8 cellular contexts compared by ENCODE assay signal in the genomic region with DNA sequence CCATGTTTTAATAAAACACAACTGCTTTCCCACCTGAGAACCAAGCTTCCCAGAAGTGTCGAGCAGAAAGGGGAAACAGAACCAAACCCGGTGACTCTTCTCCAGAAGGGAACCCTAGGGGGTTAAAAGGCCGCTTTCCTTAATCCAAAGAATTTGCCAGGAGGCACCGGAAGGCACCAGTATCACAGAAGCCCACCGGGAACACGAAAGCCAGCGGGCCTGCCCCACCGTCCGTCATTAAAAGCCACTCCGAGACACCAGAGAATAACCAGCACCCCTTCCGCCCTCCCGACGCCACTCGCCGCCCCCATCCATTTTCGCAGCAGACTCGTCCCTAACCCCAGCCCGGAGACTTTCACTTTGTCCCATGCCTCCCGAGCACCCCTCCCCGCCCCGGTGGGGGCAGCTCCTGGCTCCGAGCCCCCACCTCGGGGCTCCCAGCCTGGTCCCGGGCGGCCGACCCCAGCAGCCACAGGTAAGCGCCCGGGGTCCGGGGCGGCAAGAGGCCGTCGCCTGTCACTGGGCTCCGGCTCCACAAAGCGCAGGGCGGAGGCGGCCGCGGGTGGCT.
DNase-seq lines count a peak whose midpoint lies in the region; ATAC-seq and TF ChIP-seq lines count a peak whose summit lies in the region.

No MANE protein-coding gene starts in this region.

- H3K27me3 ChIP-seq in subcutaneous abdominal adipose tissue (ENCODE audit: control insufficient read depth in 5 of 5, insufficient read depth in 4 of 5, low read length in 5 of 5): no peaks in the 10 kb centered on the region

- DNase-seq in activated CD4-positive, alpha-beta T cell treated with anti-CD3 and anti-CD28 coated beads for 36 hours: peak; percentile 63
- no peak for DNase-seq in activated CD4-positive, alpha-beta T cell treated with anti-CD3 and anti-CD28 coated beads for 1 hour
- DNase-seq in T-helper 22 cell (ENCODE audit: low read depth): peak; percentile 29
- peak; percentile 35 for DNase-seq in cerebellum (ENCODE audit: low spot score)
- peak; percentile 37 for DNase-seq in medulla oblongata (ENCODE audit: extremely low spot score)
- no peak for DNase-seq in nephron progenitor cell

- intact Hi-C loops in activated CD4-positive, alpha-beta T cell treated with anti-CD3 and anti-CD28 coated beads for 36 hours (cut with DNase I, micrococcal nuclease): loop anchor here (2.0 to 5.0 kb wide), 6 partner anchors 36 to 456 kb away; a partner anchor contains a TSS

- no peak overlapping the region for H3K4me3 Mint-ChIP-seq in activated CD4-positive, alpha-beta T cell treated with anti-CD3 and anti-CD28 coated beads for 36 hours
- no peak overlapping the region for H3K4me3 Mint-ChIP-seq in nephron progenitor cell

- H3K9ac ChIP-seq in subcutaneous abdominal adipose tissue (ENCODE audit: low read length in 5 of 5): peak overlapping the region; percentile 81 to 99 (median 97)

- peaks cover 15 to 74% (median 61%) of the 10 kb centered on the region in 5 donors for H3K4me1 ChIP-seq in subcutaneous abdominal adipose tissue (ENCODE audit: control insufficient read depth in 5 of 5, insufficient read depth in 5 of 5, low read length in 5 of 5)

- CTCF ChIA-PET in activated CD4-positive, alpha-beta T cell treated with anti-CD3 and anti-CD28 coated beads for 36 hours (lab: Charles Lee): interaction anchor here (0.6 to 1.0 kb wide), 3 partner anchors 14 to 102 kb away, joined by 3 to 4 read pairs (median 3); no protein-coding TSS in a partner anchor

- H3K36me3 ChIP-seq in subcutaneous abdominal adipose tissue (ENCODE audit: control insufficient read depth in 5 of 5, insufficient read depth in 5 of 5, low read length in 5 of 5): peaks cover under 1 to 12% (median 4%) of the 10 kb centered on the region in 5 donors

- POLR2A ChIA-PET in activated CD4-positive, alpha-beta T cell treated with anti-CD3 and anti-CD28 coated beads for 36 hours (lab: Charles Lee): no interaction called here

- peak overlapping the region; percentile 99 for H3K27ac ChIP-seq in subcutaneous abdominal adipose tissue (ENCODE audit: low read depth, low read length)

- no peak for TF ChIP-seq CTCF in nephron progenitor cell (IDR thresholded peaks at IDR 0.05)

- peaks cover 3% of the 10 kb centered on the region for H3K9me3 Mint-ChIP-seq in activated CD4-positive, alpha-beta T cell treated with anti-CD3 and anti-CD28 coated beads for 36 hours (ENCODE audit: low read depth)
- H3K9me3 Mint-ChIP-seq in nephron progenitor cell: no peaks in the 10 kb centered on the region

- ATAC-seq in activated CD4-positive, alpha-beta T cell treated with anti-CD3 and anti-CD28 coated beads for 36 hours: peak; percentile 3
- no peak for ATAC-seq in GM19351 (IDR thresholded peaks at IDR 0.05; ENCODE audit: unreplicated experiment)

- peaks cover 39% of the 10 kb centered on the region for H3K4me1 Mint-ChIP-seq in activated CD4-positive, alpha-beta T cell treated with anti-CD3 and anti-CD28 coated beads for 36 hours
- peaks cover 39% of the 10 kb centered on the region for H3K4me1 Mint-ChIP-seq in nephron progenitor cell

- H3K4me3 ChIP-seq in subcutaneous abdominal adipose tissue (ENCODE audit: low read depth in 1 of 5, low read length in 5 of 5): peak overlapping the region; percentile 89 to 97 (median 93)

- no peaks in the 10 kb centered on the region for H3K9me3 ChIP-seq in subcutaneous abdominal adipose tissue (ENCODE audit: control insufficient read depth in 5 of 5, low read length in 5 of 5)

- H3K27me3 Mint-ChIP-seq in activated CD4-positive, alpha-beta T cell treated with anti-CD3 and anti-CD28 coated beads for 36 hours: no peaks in the 10 kb centered on the region
- H3K27me3 Mint-ChIP-seq in nephron progenitor cell (ENCODE audit: low read depth, poor library complexity): no peaks in the 10 kb centered on the region

- no peak overlapping the region for H3K27ac Mint-ChIP-seq in activated CD4-positive, alpha-beta T cell treated with anti-CD3 and anti-CD28 coated beads for 36 hours
- H3K27ac Mint-ChIP-seq in nephron progenitor cell: no peak overlapping the region

- H3K36me3 Mint-ChIP-seq in activated CD4-positive, alpha-beta T cell treated with anti-CD3 and anti-CD28 coated beads for 36 hours (ENCODE audit: low read depth): peaks cover 15% of the 10 kb centered on the region
- H3K36me3 Mint-ChIP-seq in nephron progenitor cell (ENCODE audit: low read depth): peaks cover 28% of the 10 kb centered on the region

Comparison
In these comparisons a context has a peak if more than half of its experiments do, and no peak if none do; other contexts are left out.
1. DNase-seq: peak in activated CD4-positive, alpha-beta T cell treated with anti-CD3 and anti-CD28 coated beads for 36 hours (single experiment), T-helper 22 cell (single experiment), cerebellum (single experiment) and medulla oblongata (single experiment); none in activated CD4-positive, alpha-beta T cell treated with anti-CD3 and anti-CD28 coated beads for 1 hour (single experiment) and nephron progenitor cell (single experiment).